ENCODE assay signal across 9 cellular contexts in genomic region chr11:94130589-94131362, GRCh38. TPM values are rescaled to one million over a fixed set of nuclear protein-coding genes. Genes with fewer than 3 reads are reported as not detected.
DNase-seq lines count a peak whose midpoint lies in the region; ATAC-seq and TF ChIP-seq lines count a peak whose summit lies in the region.
"Had no signal": no experiment of that assay in that cellular context is flagged by ENCODE, and none has a peak within 500 bp of the region (broad histone marks: within the 10 kb centered on the region; RNA-seq: fewer than 3 reads in every experiment).

No MANE protein-coding gene starts in this region.

- H3K79me2 ChIP-seq in DND-41 (ENCODE audit: insufficient read depth, low read length) = peaks cover 82% of the 10 kb centered on the region
- H3K79me2 ChIP-seq in parathyroid adenoma = peaks cover 3% of the 10 kb centered on the region

- H3K4me1 Mint-ChIP-seq in glutamatergic neuron (ENCODE audit: low read depth, unreplicated experiment) = peaks cover 27% of the 10 kb centered on the region
- H3K4me1 Mint-ChIP-seq in natural killer cell = peaks cover 36 to 44% of the 10 kb centered on the region in 2 donors

- peak overlapping the region in 1 of 2 experiments; percentile 78; a peak in 3 of 4 replicates for H3K4me3 ChIP-seq in DND-41 (ENCODE audit: low read depth in 1 of 2, low read length in 2 of 2)
- H3K4me3 ChIP-seq in parathyroid adenoma (ENCODE audit: low read depth, low read length) = no peak overlapping the region
- H3K4me3 ChIP-seq in MG63 = no peak overlapping the region

- intact Hi-C loops in natural killer cell (cut with micrococcal nuclease) = no loop called here

- H3K4me2 ChIP-seq in DND-41 (ENCODE audit: insufficient read depth, low read length) (peak overlapping the region; percentile 85), parathyroid adenoma (ENCODE audit: low read length) (no peak overlapping the region)

- no peak for ATAC-seq in DND-41 (ENCODE audit: insufficient read depth, low read depth)
- ATAC-seq in GM18873 (IDR thresholded peaks at IDR 0.05; ENCODE audit: low FRiP score, unreplicated experiment) = no peak
- ATAC-seq in natural killer cell = no peak

- H3K36me3 ChIP-seq in DND-41 (ENCODE audit: insufficient read depth, low read length) (no peaks in the 10 kb centered on the region; the same call in 1 of the 2 replicates), parathyroid adenoma (ENCODE audit: control insufficient read depth, insufficient read depth, low read length) (no peaks in the 10 kb centered on the region), MG63 (no peaks in the 10 kb centered on the region)

- H3K36me3 Mint-ChIP-seq in glutamatergic neuron (ENCODE audit: unreplicated experiment) = no peaks in the 10 kb centered on the region
- no peaks in the 10 kb centered on the region for H3K36me3 Mint-ChIP-seq in natural killer cell

- no peaks in the 10 kb centered on the region for H3K27me3 ChIP-seq in DND-41 (ENCODE audit: insufficient read depth, low read length, poor library complexity)
- no peaks in the 10 kb centered on the region for H3K27me3 ChIP-seq in parathyroid adenoma (ENCODE audit: control insufficient read depth, insufficient read depth, low read length)
- H3K27me3 ChIP-seq in MG63 = no peaks in the 10 kb centered on the region

- H3K27me3 Mint-ChIP-seq in glutamatergic neuron (ENCODE audit: unreplicated experiment) = peaks cover 7% of the 10 kb centered on the region
- no peaks in the 10 kb centered on the region for H3K27me3 Mint-ChIP-seq in natural killer cell (ENCODE audit: low read depth in 2 of 2)
- H3K27me3 Mint-ChIP-seq: activated naive CD4-positive, alpha-beta T cell treated with anti-CD3 and anti-CD28 coated beads, Interleukin-2, amount 50 U/mL, for 24 hours had no signal

- no peak for TF ChIP-seq CTCF in DND-41 (IDR thresholded peaks at IDR 0.05; ENCODE audit: borderline replicate concordance, extremely low read depth, low read length, poor library complexity, severe bottlenecking)
- no peak for TF ChIP-seq CTCF in parathyroid adenoma (IDR thresholded peaks at IDR 0.05)
- TF ChIP-seq CTCF in glutamatergic neuron (IDR thresholded peaks at IDR 0.05; ENCODE audit: partially characterized antibody, unreplicated experiment) = no peak
- no peak for TF ChIP-seq CTCF in natural killer cell (IDR thresholded peaks at IDR 0.05)

- peak overlapping the region; percentile 83 for H3K9ac ChIP-seq in DND-41 (ENCODE audit: low read depth, low read length)
- H3K9ac ChIP-seq in parathyroid adenoma = no peak overlapping the region

- no peaks in the 10 kb centered on the region for H3K9me3 ChIP-seq in DND-41 (ENCODE audit: insufficient read depth, low read length, severe bottlenecking)
- no peaks in the 10 kb centered on the region for H3K9me3 ChIP-seq in parathyroid adenoma (ENCODE audit: control insufficient read depth, low read length)
- no peaks in the 10 kb centered on the region for H3K9me3 ChIP-seq in MG63

- H3K4me3 Mint-ChIP-seq in glutamatergic neuron (ENCODE audit: unreplicated experiment) (no peak overlapping the region), natural killer cell (no peak overlapping the region)
- H3K4me3 Mint-ChIP-seq: activated naive CD4-positive, alpha-beta T cell treated with anti-CD3 and anti-CD28 coated beads, Interleukin-2, amount 50 U/mL, for 24 hours had no signal

- H3K27ac Mint-ChIP-seq in glutamatergic neuron (ENCODE audit: unreplicated experiment) (no peak overlapping the region), natural killer cell (no peak overlapping the region)
- H3K27ac Mint-ChIP-seq: activated naive CD4-positive, alpha-beta T cell treated with anti-CD3 and anti-CD28 coated beads, Interleukin-2, amount 50 U/mL, for 24 hours had no signal

- H2AFZ ChIP-seq in DND-41 (ENCODE audit: low read depth, low read length) (no peak overlapping the region), parathyroid adenoma (no peak overlapping the region)

- H3K4me1 ChIP-seq in DND-41 (ENCODE audit: insufficient read depth, low read length) (peaks cover 62% of the 10 kb centered on the region), parathyroid adenoma (peaks cover 7% of the 10 kb centered on the region)

- H3K9me3 Mint-ChIP-seq in glutamatergic neuron (ENCODE audit: unreplicated experiment) = peaks cover 6% of the 10 kb centered on the region
- H3K9me3 Mint-ChIP-seq in natural killer cell = no peaks in the 10 kb centered on the region
- H3K9me3 Mint-ChIP-seq: activated naive CD4-positive, alpha-beta T cell treated with anti-CD3 and anti-CD28 coated beads, Interleukin-2, amount 50 U/mL, for 24 hours had no signal

- DNase-seq in DND-41 = no peak
- DNase-seq in OCI-M1 (lab: John Stamatoyannopoulos, UW) = peak; percentile 47
- DNase-seq in fibroblast of peridontal ligament (ENCODE audit: extremely low read depth) = peak; percentile 97
- DNase-seq in MG63 = no peak
- DNase-seq in glutamatergic neuron = no peak
- DNase-seq in natural killer cell = no peak

- H4K20me1 ChIP-seq in DND-41 (ENCODE audit: insufficient read depth, low read length) = peaks cover 48% of the 10 kb centered on the region

- peak overlapping the region; percentile 83; the same call in 1 of the 2 replicates for H3K27ac ChIP-seq in DND-41 (ENCODE audit: low read length)
- peak overlapping the region; percentile 91 for H3K27ac ChIP-seq in parathyroid adenoma

RNA-seq across cellular contexts. Expression of gene PANX1, which starts 2.1 kb away (rescaled TPM):
- total RNA-seq in MG63 (2014; rRNA removed; shearing (Covaris generic); ENCODE audit: low replicate concordance) = 16.8 and 19.4 TPM in 2 replicates
- total RNA-seq in glutamatergic neuron (ENCODE audit: unreplicated experiment) (58.0 TPM), natural killer cell (10 to 100 TPM in 2 of 3 donors, 1 to 10 TPM in 1; 8.6 to 13.6 (median 13.4) TPM)

Comparison
In these comparisons a context has a peak if more than half of its experiments do, and no peak if none do; other contexts are left out.
1. DNase-seq: peak in OCI-M1 (single experiment) and fibroblast of peridontal ligament (single experiment); none in DND-41 (single experiment), MG63 (single experiment), glutamatergic neuron (single experiment) and natural killer cell (single experiment).